ENCODE assay signal across 8 cellular contexts in the genomic region with DNA sequence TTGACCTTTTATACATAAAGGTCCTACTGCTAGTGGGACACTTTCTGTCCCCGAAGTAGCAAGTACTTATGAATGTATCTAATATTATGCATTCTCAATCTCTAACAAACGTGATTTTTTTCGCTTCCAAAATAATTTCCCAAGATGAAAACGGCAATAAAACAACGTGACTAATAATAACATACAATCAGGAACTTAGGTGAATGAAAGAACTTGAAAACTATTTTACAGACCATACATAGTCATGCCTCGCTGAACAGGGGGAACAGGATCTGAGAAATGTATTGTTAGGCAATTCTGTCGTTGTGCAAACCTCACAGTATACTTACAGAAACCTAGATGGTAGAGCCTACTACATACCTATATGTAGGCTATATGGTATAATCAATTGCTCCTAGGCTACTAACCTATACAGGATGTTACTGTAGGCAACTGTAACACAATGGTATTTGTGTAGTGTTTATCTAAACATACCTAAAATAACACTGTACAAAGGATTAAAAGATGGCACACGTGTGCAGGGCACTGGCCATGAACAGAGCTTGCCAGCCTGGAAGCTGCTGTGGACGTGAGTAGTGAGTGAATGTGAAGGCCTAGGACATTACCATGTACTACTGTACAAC. TPM values are rescaled to one million over a fixed set of nuclear protein-coding genes. Genes with fewer than 3 reads are reported as not detected.
DNase-seq lines count a peak whose midpoint lies in the region; ATAC-seq and TF ChIP-seq lines count a peak whose summit lies in the region.

No MANE protein-coding gene starts in this region.

- TF ChIP-seq CTCF in heart right ventricle (IDR thresholded peaks at IDR 0.05) = no peak
- TF ChIP-seq CTCF in choroid plexus epithelial cell (conservative IDR thresholded peaks at IDR 0.05; ENCODE audit: low read depth, low read length) = no peak
- no peak for TF ChIP-seq CTCF in vagina (IDR thresholded peaks at IDR 0.05)

- peak; percentile 19 to 22 for DNase-seq in heart right ventricle
- DNase-seq in Right ventricle myocardium superior = no peak
- DNase-seq in RKO (ENCODE audit: low spot score) = peak; percentile 81
- DNase-seq in choroid plexus epithelial cell (ENCODE audit: low read depth) = peak; percentile 61
- no peak for DNase-seq in vagina (ENCODE audit: extremely low spot score in 2 of 2)
- DNase-seq in NCI-H1930 (lab: John Stamatoyannopoulos, UW) = no peak

- H3K4me1 ChIP-seq in heart right ventricle (peaks cover 0 to 70% (median 39%) of the 10 kb centered on the region in 9 donors), mesodermal cell (ENCODE audit: control insufficient read depth, insufficient read depth, low read length, poor library complexity, severe bottlenecking) (peaks cover 17% of the 10 kb centered on the region), vagina (peaks cover 65% of the 10 kb centered on the region)

- H3K36me3 ChIP-seq in heart right ventricle (no peaks in the 10 kb centered on the region), mesodermal cell (ENCODE audit: control insufficient read depth, insufficient read depth, low read length) (peaks cover 14% of the 10 kb centered on the region), vagina (no peaks in the 10 kb centered on the region)

- no peak for TF ChIP-seq POLR2A in vagina (IDR thresholded peaks at IDR 0.05)

- peak overlapping the region in 9 of 10 donors; percentile 73 to 91 (median 85) for H3K4me3 ChIP-seq in heart right ventricle
- H3K4me3 ChIP-seq in choroid plexus epithelial cell (ENCODE audit: low read depth, low read length) = peak overlapping the region; percentile 93
- H3K4me3 ChIP-seq in mesodermal cell (ENCODE audit: extremely low read depth, insufficient read depth, low read length, poor library complexity, severe bottlenecking) = peak overlapping the region; percentile 96
- peak overlapping the region; percentile 87 to 95 for H3K4me3 ChIP-seq in vagina

- intact Hi-C loops in heart right ventricle (cut with DNase I) = loop anchor here in 8 of 10 donors (2.0 to 10.0 kb wide), 5 partner anchors 35 to 121 kb away; no protein-coding TSS in a partner anchor
- intact Hi-C loops in Right ventricle myocardium superior (cut with DNase I) = no loop called here
- intact Hi-C loops in vagina (cut with DNase I) = loop anchor here (10.0 kb wide), 1 partner anchor 117 kb away; no protein-coding TSS in a partner anchor

- no peak for ATAC-seq in heart right ventricle
- ATAC-seq in Right ventricle myocardium superior (ENCODE audit: poor library complexity) = no peak
- no peak for ATAC-seq in GM19023 (IDR thresholded peaks at IDR 0.05; ENCODE audit: unreplicated experiment)

- no peaks in the 10 kb centered on the region for H3K27me3 ChIP-seq in heart right ventricle
- no peaks in the 10 kb centered on the region for H3K27me3 ChIP-seq in vagina

- WGBS in heart right ventricle, 2 donors = 22 to 34% methylated on average over 9 of the region's 9 CpGs
- no CpG with 5 or more reads among the region's 9 CpGs for WGBS in mesodermal cell (ENCODE audit: insufficient coverage in 2 of 2), 2 experiments

- H3K27ac ChIP-seq in heart right ventricle (peak overlapping the region; percentile 90 to 99 (median 98)), mesodermal cell (ENCODE audit: low read depth, low read length, severe bottlenecking) (peak overlapping the region; percentile 1), vagina (peak overlapping the region; percentile 99)

- H3K9me3 ChIP-seq in heart right ventricle (no peaks in the 10 kb centered on the region), mesodermal cell (ENCODE audit: control insufficient read depth, low read length) (no peaks in the 10 kb centered on the region), vagina (no peaks in the 10 kb centered on the region)

RNA-seq across cellular contexts. Expression of a gene that starts 2.5 kb away (rescaled TPM):
- total RNA-seq in heart right ventricle (100 to 1,000 TPM in 5 of 10 donors, 10 to 100 TPM in 5; 40.6 to 163 (median 95.3) TPM), Right ventricle myocardium superior (56.3 TPM), vagina (174 TPM)
- polyA plus RNA-seq in heart right ventricle = 100 to 1,000 TPM in 1 of 2 donors, 10 to 100 TPM in 1; 82.8 to 126 TPM
- 304 TPM for polyA plus RNA-seq in mesodermal cell (2013, experiment 1 of 2)
- polyA plus RNA-seq in mesodermal cell (2013, experiment 2 of 2) = 314 TPM

Comparison
In these comparisons a context has a peak if more than half of its experiments do, and no peak if none do; other contexts are left out.
1. DNase-seq: peak in heart right ventricle (2 of 2), RKO (single experiment) and choroid plexus epithelial cell (single experiment); none in Right ventricle myocardium superior (single experiment), vagina (0 of 2) and NCI-H1930 (0 of 2).
2. H3K27ac ChIP-seq: peak in every context shown above with its lines; median percentile 99 in vagina; 98 in heart right ventricle; 1 in mesodermal cell.
3. Peak in every context shown above with its lines, with median percentiles within 50 percentile points of each other: H3K4me3 ChIP-seq.